In the genomic region with DNA sequence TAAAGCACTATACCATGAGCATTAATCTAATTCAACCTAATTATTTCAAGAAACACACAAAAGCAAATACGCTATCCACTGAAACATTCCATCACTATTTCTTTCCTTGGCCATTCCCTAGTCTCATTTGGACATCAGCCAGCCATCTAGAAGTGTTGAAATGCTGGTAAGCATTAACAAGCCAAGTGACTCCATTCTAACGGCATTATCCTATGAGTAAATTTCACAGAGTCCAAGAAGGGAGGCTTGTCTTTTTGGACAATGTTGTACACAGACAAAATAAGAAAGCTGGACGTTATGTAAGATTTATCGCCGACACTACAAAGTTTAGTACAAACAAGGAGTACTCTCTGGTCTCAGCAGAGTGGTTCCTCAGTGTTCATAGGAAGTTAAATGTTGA, we compare ENCODE assay signal across 14 cellular contexts.
DNase-seq lines count a peak whose midpoint lies in the region.
"Had no signal": no experiment of that assay in that cellular context is flagged by ENCODE, and none has a peak within 500 bp of the region (broad histone marks: within the 10 kb centered on the region; RNA-seq: fewer than 3 reads in every experiment).

No MANE protein-coding gene starts in this region.

- no peak overlapping the region for H4K91ac ChIP-seq in mesenchymal stem cell (ENCODE audit: low read length)

- no peak overlapping the region for H3K4ac ChIP-seq in mesenchymal stem cell (ENCODE audit: low read depth in 1 of 2, low read length in 2 of 2)

- H3K27ac ChIP-seq in caudate nucleus (ENCODE audit: low read depth, low read length) (peak overlapping the region; percentile 24), mesenchymal stem cell (ENCODE audit: low read length, poor library complexity, severe bottlenecking) (peak overlapping the region; percentile 5)
- H3K27ac ChIP-seq: body of pancreas had no signal

- H2BK15ac ChIP-seq in mesenchymal stem cell (ENCODE audit: low read depth, poor library complexity, severe bottlenecking): no peak overlapping the region

- no peaks in the 10 kb centered on the region for H3K79me1 ChIP-seq in mesenchymal stem cell (replicated peaks; ENCODE audit: low read length, poor library complexity, severe bottlenecking)

- H3K9ac ChIP-seq in mesenchymal stem cell (ENCODE audit: low read length): peak overlapping the region; percentile 72

- H4K8ac ChIP-seq in mesenchymal stem cell (ENCODE audit: low read length): no peak overlapping the region

- no peak overlapping the region for H2BK120ac ChIP-seq in mesenchymal stem cell (ENCODE audit: low read depth, low read length)

- no peaks in the 10 kb centered on the region for H3K9me3 ChIP-seq in mesenchymal stem cell (ENCODE audit: control insufficient read depth, low read length)
- no peaks in the 10 kb centered on the region for H3K9me3 ChIP-seq in HAP-1
- H3K9me3 ChIP-seq: body of pancreas had no signal

- 81% methylated on average over 5 of the region's 5 CpGs for WGBS in mesenchymal stem cell

- no peak overlapping the region for H3K4me2 ChIP-seq in mesenchymal stem cell (ENCODE audit: low read length, poor library complexity, severe bottlenecking)

- in situ Hi-C loops in Caki2 (cut with HindIII; ENCODE audit: low pct_unique_long_range_greater_than_20kb, low sequenced_read_pairs) (no loop called here), HAP-1 (cut with MboI; ENCODE audit: low sequenced_read_pairs) (no loop called here)

- H3K36me3 ChIP-seq in mesenchymal stem cell (ENCODE audit: control insufficient read depth in 1 of 2, insufficient read depth in 2 of 2, low read depth in 1 of 2, low read length in 2 of 2): no peaks in the 10 kb centered on the region
- H3K36me3 ChIP-seq in HAP-1 (replicated peaks): no peaks in the 10 kb centered on the region

- H2BK12ac ChIP-seq in mesenchymal stem cell (ENCODE audit: low read length in 2 of 2): no peak overlapping the region

- H2BK5ac ChIP-seq in mesenchymal stem cell (ENCODE audit: low read depth, low read length, poor library complexity, severe bottlenecking): no peak overlapping the region

- H3K4me1 ChIP-seq in mesenchymal stem cell (ENCODE audit: control insufficient read depth, insufficient read depth, low read depth, low read length) (no peaks in the 10 kb centered on the region), HAP-1 (no peaks in the 10 kb centered on the region)
- H3K4me1 ChIP-seq: body of pancreas had no signal

- H3K14ac ChIP-seq in mesenchymal stem cell (ENCODE audit: low read length in 2 of 2): no peak overlapping the region

- no peak overlapping the region for H2AFZ ChIP-seq in mesenchymal stem cell (ENCODE audit: low read depth, low read length)

- H3K27me3 ChIP-seq in mesenchymal stem cell (ENCODE audit: control insufficient read depth in 1 of 2, insufficient read depth in 1 of 2, low read length in 2 of 2): no peaks in the 10 kb centered on the region
- H3K27me3 ChIP-seq in HAP-1 (ENCODE audit: low read depth): 0 out of 2 replicates have a peak, but pooled peaks cover 2% of the 10 kb centered on the region
- H3K27me3 ChIP-seq: body of pancreas had no signal

- DNase-seq in Caki2 (ENCODE audit: low read depth) (peak; percentile 60), M059J (ENCODE audit: low read depth) (peak; percentile 66), caudate nucleus (lab: John Stamatoyannopoulos, UW) (no peak), mesenchymal stem cell (peak; percentile 51), HAP-1 (ENCODE audit: low spot score in 2 of 2) (no peak), hypothalamus (lab: John Stamatoyannopoulos, UW) (no peak)
- no peak for DNase-seq in activated effector memory CD4-positive, alpha-beta T cell treated with Interleukin-2 at 50 U/mL for 16 hours
- no peak for DNase-seq in stimulated activated CD4-positive, alpha-beta T cell treated with anti-CD3 and anti-CD28 coated beads, Interleukin-2, amount 100 ng/mL, for 24 hours
- DNase-seq: activated CD4-positive, alpha-beta memory T cell treated with anti-CD3 and anti-CD28 coated beads, Interleukin-2, amount 10 ng/mL, durations not matched to agents 7 days and 5 days; body of pancreas; hippocampal formation; naive B cell; right cardiac atrium; stimulated activated CD4-positive, alpha-beta T cell treated with anti-CD3 and anti-CD28 coated beads, Interleukin-4, amount 100 ng/mL, for 1 hour had no signal

- H3K23ac ChIP-seq in mesenchymal stem cell (ENCODE audit: low read length in 2 of 2): no peak overlapping the region

- no peak overlapping the region for H3K18ac ChIP-seq in mesenchymal stem cell (ENCODE audit: low read depth in 1 of 2, low read length in 2 of 2)

- H3K4me3 ChIP-seq in mesenchymal stem cell (ENCODE audit: insufficient read depth in 1 of 2, low read depth in 1 of 2, low read length in 2 of 2): peak overlapping the region in 1 of 2 experiments; percentile 61
- no peak overlapping the region for H3K4me3 ChIP-seq in HAP-1
- H3K4me3 ChIP-seq: body of pancreas had no signal

- H2AK5ac ChIP-seq in mesenchymal stem cell (ENCODE audit: low read length, severe bottlenecking): no peak overlapping the region

Comparison
In these comparisons a context has a peak if more than half of its experiments do, and no peak if none do; other contexts are left out.
1. DNase-seq: peak in Caki2 (single experiment), M059J (single experiment) and mesenchymal stem cell (single experiment); none in caudate nucleus (0 of 61), activated effector memory CD4-positive, alpha-beta T cell treated with Interleukin-2 at 50 U/mL for 16 hours (single experiment), HAP-1 (0 of 2), hypothalamus (0 of 51) and stimulated activated CD4-positive, alpha-beta T cell treated with anti-CD3 and anti-CD28 coated beads, Interleukin-2, amount 100 ng/mL, for 24 hours (0 of 2).